10 cellular contexts compared by ENCODE assay signal in the genomic region with DNA sequence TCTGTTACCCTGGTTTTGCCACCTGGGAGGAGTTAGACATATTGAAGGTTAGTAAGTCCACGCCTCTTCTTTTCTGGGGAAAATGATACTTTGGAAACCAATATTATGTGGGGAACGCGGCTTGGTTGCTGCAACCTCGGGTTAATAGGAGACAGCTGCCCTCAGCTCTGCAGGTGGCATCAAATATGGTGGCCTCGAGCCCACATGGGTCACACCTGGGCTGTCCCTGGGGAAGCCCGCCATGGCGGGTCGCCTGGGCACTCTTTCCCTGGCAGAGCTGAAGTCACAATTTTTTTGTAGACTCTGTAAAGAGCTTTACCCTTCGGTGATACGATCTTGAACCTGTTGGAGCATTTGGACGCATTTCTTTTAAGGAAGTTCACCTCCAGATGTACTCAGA. TPM values are rescaled to one million over a fixed set of nuclear protein-coding genes. Genes with fewer than 3 reads are reported as not detected.
DNase-seq lines count a peak whose midpoint lies in the region; ATAC-seq and TF ChIP-seq lines count a peak whose summit lies in the region.
"Had no signal": no experiment of that assay in that cellular context is flagged by ENCODE, and none has a peak within 500 bp of the region (broad histone marks: within the 10 kb centered on the region; RNA-seq: fewer than 3 reads in every experiment).

No MANE protein-coding gene starts in this region.

- no peak for ATAC-seq in stimulated activated naive B cell treated with anti-CD40 and anti-IgM and Interleukin-4, amounts not matched to agents 10 μg/mL and 1 μg/mL and 100 μg/mL, for 72 hours (replicated peaks)
- ATAC-seq in HG02870 (IDR thresholded peaks at IDR 0.05; ENCODE audit: unreplicated experiment) = no peak

- peak overlapping the region; percentile 78 for H3K4me3 ChIP-seq in SJSA1
- peak overlapping the region; percentile 91 for H3K4me3 ChIP-seq in epithelial cell of proximal tubule (ENCODE audit: low read depth, low read length)
- peak overlapping the region in 1 of 2 donors; percentile 87 for H3K4me3 ChIP-seq in ascending aorta

- H3K9me3 Mint-ChIP-seq in activated naive CD4-positive, alpha-beta T cell treated with anti-CD3 and anti-CD28 coated beads, Interleukin-2, amount 10 ng/mL, durations not matched to agents 7 days and 5 days = no peaks in the 10 kb centered on the region
- peaks cover 0 to 1% of the 10 kb centered on the region in 2 donors for H3K9me3 Mint-ChIP-seq in stimulated activated naive B cell treated with anti-CD40 and anti-IgM and Interleukin-4, amounts not matched to agents 10 μg/mL and 1 μg/mL and 100 μg/mL, for 72 hours

- no peak for DNase-seq in activated naive CD4-positive, alpha-beta T cell treated with anti-CD3 and anti-CD28 coated beads, Interleukin-2, amount 10 ng/mL, durations not matched to agents 7 days and 5 days
- DNase-seq in activated naive CD4-positive, alpha-beta T cell treated with anti-CD3 and anti-CD28 coated beads, Interleukin-2, amount 50 U/mL, for 16 hours = no peak
- DNase-seq in SJSA1 (ENCODE audit: low read depth in 1 of 2, low spot score in 2 of 2) (no peak), epithelial cell of proximal tubule (ENCODE audit: low read depth) (no peak), ascending aorta (ENCODE audit: low spot score in 2 of 2) (no peak), GOT3 (lab: John Stamatoyannopoulos, UW) (no peak)
- DNase-seq in stimulated activated naive B cell treated with anti-CD40 and anti-IgM and Interleukin-4, amounts not matched to agents 10 μg/mL and 1 μg/mL and 100 μg/mL, for 72 hours = no peak
- DNase-seq: NCI-H2081 treated with DMSO at 0.1 percent for 48 hours; stimulated activated CD4-positive, alpha-beta T cell treated with anti-CD3 and anti-CD28 coated beads, Interleukin-15, amount 100 ng/mL, for 24 hours had no signal

- peaks cover 23% of the 10 kb centered on the region for H3K27me3 Mint-ChIP-seq in activated naive CD4-positive, alpha-beta T cell treated with anti-CD3 and anti-CD28 coated beads, Interleukin-2, amount 10 ng/mL, durations not matched to agents 7 days and 5 days
- peaks cover 5 to 18% of the 10 kb centered on the region in 2 donors for H3K27me3 Mint-ChIP-seq in stimulated activated naive B cell treated with anti-CD40 and anti-IgM and Interleukin-4, amounts not matched to agents 10 μg/mL and 1 μg/mL and 100 μg/mL, for 72 hours

- H3K9me3 ChIP-seq in SJSA1 (replicated peaks) (no peaks in the 10 kb centered on the region), ascending aorta (no peaks in the 10 kb centered on the region)

- peaks cover 52% of the 10 kb centered on the region for H3K4me1 Mint-ChIP-seq in activated naive CD4-positive, alpha-beta T cell treated with anti-CD3 and anti-CD28 coated beads, Interleukin-2, amount 10 ng/mL, durations not matched to agents 7 days and 5 days
- peaks cover 39 to 68% of the 10 kb centered on the region in 2 donors for H3K4me1 Mint-ChIP-seq in stimulated activated naive B cell treated with anti-CD40 and anti-IgM and Interleukin-4, amounts not matched to agents 10 μg/mL and 1 μg/mL and 100 μg/mL, for 72 hours

- intact Hi-C loops in ascending aorta (cut with DNase I) = loop anchor here (1.0 to 5.0 kb wide), 2 partner anchors 37 to 52 kb away; no protein-coding TSS in a partner anchor

- peak overlapping the region; percentile 88 for H3K27ac Mint-ChIP-seq in activated naive CD4-positive, alpha-beta T cell treated with anti-CD3 and anti-CD28 coated beads, Interleukin-2, amount 10 ng/mL, durations not matched to agents 7 days and 5 days
- peak overlapping the region; percentile 20 for H3K27ac Mint-ChIP-seq in stimulated activated naive B cell treated with anti-CD40 and anti-IgM and Interleukin-4, amounts not matched to agents 10 μg/mL and 1 μg/mL and 100 μg/mL, for 72 hours

- no peaks in the 10 kb centered on the region for H3K27me3 ChIP-seq in SJSA1 (replicated peaks)
- no peaks in the 10 kb centered on the region for H3K27me3 ChIP-seq in ascending aorta

- H3K27ac ChIP-seq in SJSA1 = peak overlapping the region; percentile 69; the same call in 1 of the 2 replicates
- no peak overlapping the region for H3K27ac ChIP-seq in ascending aorta

- H3K36me3 Mint-ChIP-seq in activated naive CD4-positive, alpha-beta T cell treated with anti-CD3 and anti-CD28 coated beads, Interleukin-2, amount 10 ng/mL, durations not matched to agents 7 days and 5 days = peaks cover 46% of the 10 kb centered on the region
- H3K36me3 Mint-ChIP-seq in stimulated activated naive B cell treated with anti-CD40 and anti-IgM and Interleukin-4, amounts not matched to agents 10 μg/mL and 1 μg/mL and 100 μg/mL, for 72 hours = peaks cover 50 to 57% of the 10 kb centered on the region in 2 donors

- TF ChIP-seq CTCF in epithelial cell of proximal tubule (conservative IDR thresholded peaks at IDR 0.05; ENCODE audit: low read depth, low read length) (no peak), ascending aorta (IDR thresholded peaks at IDR 0.05) (no peak)

- H3K36me3 ChIP-seq in SJSA1 (peaks cover 63% of the 10 kb centered on the region), ascending aorta (no peaks in the 10 kb centered on the region)

- H3K4me3 Mint-ChIP-seq in activated naive CD4-positive, alpha-beta T cell treated with anti-CD3 and anti-CD28 coated beads, Interleukin-2, amount 10 ng/mL, durations not matched to agents 7 days and 5 days = peak overlapping the region; percentile 86
- H3K4me3 Mint-ChIP-seq in stimulated activated naive B cell treated with anti-CD40 and anti-IgM and Interleukin-4, amounts not matched to agents 10 μg/mL and 1 μg/mL and 100 μg/mL, for 72 hours = peak overlapping the region; percentile 92 to 96

- CTCF ChIA-PET in activated naive CD4-positive, alpha-beta T cell treated with anti-CD3 and anti-CD28 coated beads, Interleukin-2, amount 10 ng/mL, durations not matched to agents 7 days and 5 days (lab: Charles Lee) = interaction anchor here (0.9 kb wide), 1 partner anchor 22 kb away, joined by 3 read pairs; no protein-coding TSS in a partner anchor

- peaks cover 67% of the 10 kb centered on the region for H3K4me1 ChIP-seq in SJSA1 (replicated peaks)
- H3K4me1 ChIP-seq in ascending aorta = peaks cover 0 to 14% of the 10 kb centered on the region in 2 donors

RNA-seq across cellular contexts. Expression of gene PFKP, which starts 2.5 kb away (rescaled TPM):
- 515 and 604 TPM in 2 replicates for total RNA-seq in SJSA1 (2014; rRNA removed; shearing (Covaris generic))
- 377 and 402 TPM in 2 replicates for total RNA-seq in epithelial cell of proximal tubule
- 197 TPM for total RNA-seq in ascending aorta
